15 cellular contexts compared by ENCODE assay signal in the genomic region with DNA sequence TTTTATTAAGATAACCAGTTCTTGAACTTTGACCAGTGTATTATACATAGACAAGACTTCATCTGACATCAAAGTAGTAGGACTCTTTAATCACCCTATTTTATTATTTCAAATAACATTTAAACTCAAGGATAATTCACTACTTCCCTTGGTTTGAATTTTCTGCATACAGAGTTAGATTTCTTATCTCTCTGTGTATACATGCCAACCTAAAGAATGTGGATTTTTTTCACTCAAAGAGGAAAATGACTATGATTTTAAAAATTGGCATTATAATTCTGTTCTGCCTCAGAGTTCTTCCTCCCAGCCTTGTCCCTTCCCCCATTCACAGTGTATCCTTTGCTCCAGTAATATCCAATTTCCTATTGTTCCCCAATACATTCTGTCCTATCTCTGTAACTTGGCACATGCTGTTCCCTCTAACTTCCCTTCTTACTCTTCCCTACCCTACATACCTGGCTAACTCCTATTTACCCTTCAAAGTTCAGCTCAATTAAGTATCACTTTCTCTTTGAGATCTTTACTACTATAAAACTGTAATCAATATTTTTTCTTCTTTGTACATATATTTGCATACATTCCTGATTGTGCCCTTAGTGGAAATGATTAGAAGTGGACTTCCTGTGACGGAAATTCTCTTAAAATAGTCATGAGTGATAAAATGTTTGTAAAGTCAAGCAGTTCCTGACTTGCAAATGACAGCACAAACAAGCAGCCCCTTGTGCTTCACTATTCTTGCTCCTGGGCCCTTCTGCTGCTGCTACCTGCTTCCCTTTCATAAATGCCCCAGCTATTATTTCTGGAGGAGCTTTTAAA.
"Had no signal": no experiment of that assay in that cellular context is flagged by ENCODE, and none has a peak within 500 bp of the region (broad histone marks: within the 10 kb centered on the region; RNA-seq: fewer than 3 reads in every experiment).

No MANE protein-coding gene starts in this region.

- H3K4me1 ChIP-seq: tibial nerve had no signal

- H3K27me3 Mint-ChIP-seq: effector memory CD8-positive, alpha-beta T cell had no signal

- H3K36me3 Mint-ChIP-seq: activated naive CD4-positive, alpha-beta T cell treated with anti-CD3 and anti-CD28 coated beads, Interleukin-2, amount 10 ng/mL, durations not matched to agents 7 days and 5 days; WTC11 had no signal

- H3K4me2 ChIP-seq: smooth muscle cell had no signal

- H3K36me3 ChIP-seq: right atrium auricular region, tibial nerve had no signal

- H3K27me3 ChIP-seq: right atrium auricular region, tibial nerve had no signal

- DNase-seq: activated CD4-positive, alpha-beta T cell treated with anti-CD3 and anti-CD28 coated beads for 48 hours; activated naive CD4-positive, alpha-beta T cell treated with anti-CD3 and anti-CD28 coated beads, Interleukin-2, amount 10 ng/mL, durations not matched to agents 7 days and 5 days; central memory CD4-positive, alpha-beta T cell; effector memory CD8-positive, alpha-beta T cell; erythroblast; hippocampal formation; kidney glomerular epithelial cell; T1000 had no signal

- H3K4me3 ChIP-seq: coronary artery, right atrium auricular region, smooth muscle cell, tibial nerve had no signal

- H3K27ac Mint-ChIP-seq: activated naive CD4-positive, alpha-beta T cell treated with anti-CD3 and anti-CD28 coated beads, Interleukin-2, amount 10 ng/mL, durations not matched to agents 7 days and 5 days; activated T-helper 17 cell treated with anti-CD3 and anti-CD28 coated beads, Interleukin-2, amount 50 U/mL, for 72 hours; effector memory CD8-positive, alpha-beta T cell; memory B cell; WTC11 had no signal

- H3K4me1 Mint-ChIP-seq: activated T-helper 17 cell treated with anti-CD3 and anti-CD28 coated beads, Interleukin-2, amount 50 U/mL, for 72 hours; memory B cell had no signal

- H3K9me3 ChIP-seq: right atrium auricular region, tibial nerve had no signal

- H3K4me3 Mint-ChIP-seq: activated naive CD4-positive, alpha-beta T cell treated with anti-CD3 and anti-CD28 coated beads, Interleukin-2, amount 10 ng/mL, durations not matched to agents 7 days and 5 days; activated T-helper 17 cell treated with anti-CD3 and anti-CD28 coated beads, Interleukin-2, amount 50 U/mL, for 72 hours; effector memory CD8-positive, alpha-beta T cell; memory B cell; WTC11 had no signal

- H3K27ac ChIP-seq: coronary artery, tibial nerve had no signal

- H3K9me3 Mint-ChIP-seq: activated naive CD4-positive, alpha-beta T cell treated with anti-CD3 and anti-CD28 coated beads, Interleukin-2, amount 10 ng/mL, durations not matched to agents 7 days and 5 days; activated T-helper 17 cell treated with anti-CD3 and anti-CD28 coated beads, Interleukin-2, amount 50 U/mL, for 72 hours; effector memory CD8-positive, alpha-beta T cell; memory B cell; WTC11 had no signal
